ENCODE assay signal across 24 cellular contexts in genomic region chr5:101664071-101664791, GRCh38.
"Had no signal": no experiment of that assay in that cellular context is flagged by ENCODE, and none has a peak within 500 bp of the region (broad histone marks: within the 10 kb centered on the region; RNA-seq: fewer than 3 reads in every experiment).

No MANE protein-coding gene starts in this region.

- H3K27me3 ChIP-seq: body of pancreas, esophagus muscularis mucosa, gastroesophageal sphincter, heart left ventricle, sigmoid colon, spleen, thyroid gland had no signal

- H3K36me3 ChIP-seq: esophagus muscularis mucosa, gastroesophageal sphincter, heart left ventricle, sigmoid colon, spleen, thyroid gland had no signal

- ATAC-seq: activated CD4-positive, alpha-beta T cell treated with anti-CD3 and anti-CD28 coated beads for 36 hours; body of pancreas; gastroesophageal sphincter; heart left ventricle; left ventricle myocardium superior; natural killer cell treated with Interleukin-12 subunit alpha and Interleukin-12 subunit beta and Interleukin-15 and Interleukin-18, amount 100 ng/mL, for 72 hours; stimulated activated memory B cell treated with anti-CD40 and anti-IgM and Interleukin-4, amounts not matched to agents 10 μg/mL and 1 μg/mL and 100 μg/mL, for 72 hours had no signal

- H3K9me3 ChIP-seq: body of pancreas, esophagus muscularis mucosa, gastroesophageal sphincter, heart left ventricle, sigmoid colon, spleen, thyroid gland had no signal

- H3K27me3 Mint-ChIP-seq: activated CD4-positive, alpha-beta memory T cell treated with anti-CD3 and anti-CD28 coated beads for 36 hours; activated naive CD8-positive, alpha-beta T cell treated with anti-CD3 and anti-CD28 coated beads, Interleukin-2, amount 10 ng/mL, durations not matched to agents 7 days and 5 days; natural killer cell treated with Interleukin-12 subunit alpha and Interleukin-12 subunit beta and Interleukin-15 and Interleukin-18, amount 100 ng/mL, for 72 hours; stimulated activated memory B cell treated with anti-CD40 and anti-IgM and Interleukin-4, amounts not matched to agents 10 μg/mL and 1 μg/mL and 100 μg/mL, for 72 hours had no signal

- H3K27ac ChIP-seq: body of pancreas, esophagus muscularis mucosa, gastroesophageal sphincter, heart left ventricle, sigmoid colon, spleen, thyroid gland had no signal

- H3K4me3 Mint-ChIP-seq: activated CD4-positive, alpha-beta memory T cell treated with anti-CD3 and anti-CD28 coated beads for 36 hours; activated CD4-positive, alpha-beta T cell treated with anti-CD3 and anti-CD28 coated beads for 36 hours; activated naive CD8-positive, alpha-beta T cell treated with anti-CD3 and anti-CD28 coated beads, Interleukin-2, amount 10 ng/mL, durations not matched to agents 7 days and 5 days; natural killer cell treated with Interleukin-12 subunit alpha and Interleukin-12 subunit beta and Interleukin-15 and Interleukin-18, amount 100 ng/mL, for 72 hours; stimulated activated memory B cell treated with anti-CD40 and anti-IgM and Interleukin-4, amounts not matched to agents 10 μg/mL and 1 μg/mL and 100 μg/mL, for 72 hours had no signal

- H3K9me3 Mint-ChIP-seq: activated CD4-positive, alpha-beta memory T cell treated with anti-CD3 and anti-CD28 coated beads for 36 hours; activated naive CD8-positive, alpha-beta T cell treated with anti-CD3 and anti-CD28 coated beads, Interleukin-2, amount 10 ng/mL, durations not matched to agents 7 days and 5 days; stimulated activated memory B cell treated with anti-CD40 and anti-IgM and Interleukin-4, amounts not matched to agents 10 μg/mL and 1 μg/mL and 100 μg/mL, for 72 hours had no signal

- FAIRE-seq: endothelial cell of umbilical vein, urothelium cell line had no signal

- H3K4me1 ChIP-seq: esophagus muscularis mucosa, gastroesophageal sphincter, heart left ventricle, sigmoid colon, spleen, thyroid gland had no signal

- H3K4me1 Mint-ChIP-seq: activated CD4-positive, alpha-beta T cell treated with anti-CD3 and anti-CD28 coated beads for 36 hours; activated naive CD8-positive, alpha-beta T cell treated with anti-CD3 and anti-CD28 coated beads, Interleukin-2, amount 10 ng/mL, durations not matched to agents 7 days and 5 days; stimulated activated memory B cell treated with anti-CD40 and anti-IgM and Interleukin-4, amounts not matched to agents 10 μg/mL and 1 μg/mL and 100 μg/mL, for 72 hours had no signal

- H3K27ac Mint-ChIP-seq: activated CD4-positive, alpha-beta memory T cell treated with anti-CD3 and anti-CD28 coated beads for 36 hours; activated CD4-positive, alpha-beta T cell treated with anti-CD3 and anti-CD28 coated beads for 36 hours; activated naive CD8-positive, alpha-beta T cell treated with anti-CD3 and anti-CD28 coated beads, Interleukin-2, amount 10 ng/mL, durations not matched to agents 7 days and 5 days; natural killer cell treated with Interleukin-12 subunit alpha and Interleukin-12 subunit beta and Interleukin-15 and Interleukin-18, amount 100 ng/mL, for 72 hours; stimulated activated memory B cell treated with anti-CD40 and anti-IgM and Interleukin-4, amounts not matched to agents 10 μg/mL and 1 μg/mL and 100 μg/mL, for 72 hours had no signal

- DNase-seq: activated CD4-positive, alpha-beta memory T cell treated with anti-CD3 and anti-CD28 coated beads for 36 hours; activated CD4-positive, alpha-beta T cell treated with anti-CD3 and anti-CD28 coated beads for 36 hours; activated naive CD8-positive, alpha-beta T cell treated with anti-CD3 and anti-CD28 coated beads, Interleukin-2, amount 10 ng/mL, durations not matched to agents 7 days and 5 days; activated T-cell treated with anti-CD3 and anti-CD28 coated beads for 4 hours; amygdala; body of pancreas; dermis blood vessel endothelial cell; effector memory CD4-positive, alpha-beta T cell; heart left ventricle; kidney glomerular epithelial cell; left ventricle myocardium superior; occipital lobe; posterior cingulate gyrus; sigmoid colon; spleen; stimulated activated CD4-positive, alpha-beta T cell treated with anti-CD3 and anti-CD28 coated beads, Interleukin-4, amount 100 ng/mL, for 4 hours; T-helper 2 cell; thyroid gland had no signal

- H3K4me3 ChIP-seq: body of pancreas, esophagus muscularis mucosa, gastroesophageal sphincter, heart left ventricle, sigmoid colon, spleen, thyroid gland had no signal
